Comparison of ENCODE assay signal across 10 cellular contexts in genomic region chr1:73593804-73594203, GRCh38.
DNase-seq lines count a peak whose midpoint lies in the region; ATAC-seq, FAIRE-seq and TF ChIP-seq lines count a peak whose summit lies in the region.
"Had no signal": no experiment of that assay in that cellular context is flagged by ENCODE, and none has a peak within 500 bp of the region (broad histone marks: within the 10 kb centered on the region; RNA-seq: fewer than 3 reads in every experiment).

No MANE protein-coding gene starts in this region.

- H3K4me3 ChIP-seq in PC-9 (0 out of 2 replicates have a peak overlapping the region, but pooled peaks have one; percentile 10), foreskin fibroblast (ENCODE audit: low read depth in 1 of 2, low read length in 2 of 2) (no peak overlapping the region), pancreas (no peak overlapping the region)

- no peak for TF ChIP-seq CTCF in PC-9 (conservative IDR thresholded peaks at IDR 0.05)
- TF ChIP-seq CTCF in foreskin fibroblast (IDR thresholded peaks at IDR 0.05; ENCODE audit: low read depth, low read length) = no peak
- no peak for TF ChIP-seq CTCF in pancreas (IDR thresholded peaks at IDR 0.05)

- no peaks in the 10 kb centered on the region for H3K79me2 ChIP-seq in PC-9 (ENCODE audit: low read depth)

- H3K4me2 ChIP-seq in PC-9 = peak overlapping the region; percentile 57

- H3K27me3 ChIP-seq in PC-9 (ENCODE audit: insufficient read depth, low read depth) = no peaks in the 10 kb centered on the region
- H3K27me3 ChIP-seq in pancreas = no peaks in the 10 kb centered on the region
- H3K27me3 ChIP-seq: esophagus squamous epithelium had no signal

- 32 to 36% methylated on average over 4 of the region's 4 CpGs for WGBS in pancreas, 2 donors

- H3F3A ChIP-seq in PC-9 (ENCODE audit: insufficient read depth, low read depth) = no peaks in the 10 kb centered on the region

- H3K36me3 ChIP-seq in PC-9 (ENCODE audit: low read depth) (no peaks in the 10 kb centered on the region), pancreas (no peaks in the 10 kb centered on the region)
- H3K36me3 ChIP-seq: esophagus squamous epithelium had no signal

- H3K9me3 ChIP-seq in PC-9 (ENCODE audit: insufficient read depth, low read depth) = 0 out of 2 replicates have a peak, but pooled peaks cover 6% of the 10 kb centered on the region
- no peaks in the 10 kb centered on the region for H3K9me3 ChIP-seq in pancreas
- H3K9me3 ChIP-seq: esophagus squamous epithelium had no signal

- FAIRE-seq in pancreas (lab: Jason Lieb, UNC) = no peak
- FAIRE-seq: GM12892 had no signal

- POLR2A ChIA-PET in PC-9 (lab: Charles Lee; ENCODE audit: unreplicated experiment) = interaction anchor here (0.5 to 0.9 kb wide), 3 partner anchors 30 to 1139 kb away, joined by 5 to 6 read pairs (median 6); no protein-coding TSS in a partner anchor

- peaks cover 18% of the 10 kb centered on the region for H3K4me1 ChIP-seq in PC-9 (replicated peaks; ENCODE audit: insufficient read depth)
- no peaks in the 10 kb centered on the region for H3K4me1 ChIP-seq in pancreas

- H3K27ac ChIP-seq in PC-9 (no peak overlapping the region), pancreas (peak overlapping the region in 1 of 4 donors; percentile 48)

- BruUV-seq in PC-9 (replicated peaks; lab: Mats Ljungman, UMichigan) = no TSS peak

- DNase-seq in ELR (ENCODE audit: low read depth) (peak; percentile 58), PC-9 (no peak), foreskin fibroblast (peak; percentile 4 to 5), pancreas (no peak), NCI-H1092 (lab: John Stamatoyannopoulos, UW) (no peak), NOMO-1 treated with dmso at 0.1 percent for 144 hours (lab: John Stamatoyannopoulos, UW; ENCODE audit: unreplicated experiment) (no peak)
- DNase-seq in activated CD8-positive, alpha-beta memory T cell treated with anti-CD3 and anti-CD28 coated beads, Interleukin-2, amount 50 U/mL, for 4 hours = no peak
- DNase-seq: esophagus squamous epithelium had no signal

- H2AFZ ChIP-seq in PC-9 = peak overlapping the region; percentile 59; the same call in 1 of the 2 replicates

- ATAC-seq in pancreas = peak in 3 of 4 donors; percentile 37 to 50 (median 40)
- ATAC-seq in HG03442 (IDR thresholded peaks at IDR 0.05; ENCODE audit: unreplicated experiment) = no peak

- 0 out of 2 replicates have a peak, but pooled peaks cover 5% of the 10 kb centered on the region for H3K9me2 ChIP-seq in PC-9 (ENCODE audit: insufficient read depth)

- CTCF ChIA-PET in PC-9 (lab: Charles Lee) = no interaction called here

- intact Hi-C loops in PC-9 (cut with micrococcal nuclease; ENCODE audit: unreplicated experiment) = no loop called here
- intact Hi-C loops in pancreas (cut with DNase I) = no loop called here

- H4K20me1 ChIP-seq in PC-9 (ENCODE audit: insufficient read depth) = no peaks in the 10 kb centered on the region

Comparison
In these comparisons a context has a peak if more than half of its experiments do, and no peak if none do; other contexts are left out.
1. DNase-seq: peak in ELR (single experiment) and foreskin fibroblast (2 of 2); none in PC-9 (0 of 2), pancreas (0 of 6), NCI-H1092 (single experiment), activated CD8-positive, alpha-beta memory T cell treated with anti-CD3 and anti-CD28 coated beads, Interleukin-2, amount 50 U/mL, for 4 hours (single experiment) and NOMO-1 treated with dmso at 0.1 percent for 144 hours (single experiment).